ENCODE assay signal across 10 cellular contexts in genomic region chr12:4997939-4998338, GRCh38. TPM values are rescaled to one million over a fixed set of nuclear protein-coding genes. Genes with fewer than 3 reads are reported as not detected.
A peak's percentile ranks its signal among the peaks of the same experiment; 100 is the strongest.
DNase-seq lines count a peak whose midpoint lies in the region; ATAC-seq and TF ChIP-seq lines count a peak whose summit lies in the region.
"Had no signal": no experiment of that assay in that cellular context is flagged by ENCODE, and none has a peak within 500 bp of the region (broad histone marks: within the 10 kb centered on the region; RNA-seq: fewer than 3 reads in every experiment).

No MANE protein-coding gene starts in this region.

- H3K36me3 Mint-ChIP-seq in activated T-helper 17 cell treated with anti-CD3 and anti-CD28 coated beads, Interleukin-2, amount 50 U/mL, for 72 hours (ENCODE audit: low read depth): no peaks in the 10 kb centered on the region

- H3K36me3 ChIP-seq in HCT116 (ENCODE audit: control insufficient read depth in 1 of 2, insufficient read depth in 2 of 2, low read length in 2 of 2) (no peaks in the 10 kb centered on the region), adipocyte (ENCODE audit: control insufficient read depth, insufficient read depth, low read length, severe bottlenecking) (no peaks in the 10 kb centered on the region), skeletal muscle satellite cell (ENCODE audit: insufficient read depth, low read length) (no peaks in the 10 kb centered on the region)

- H3K27me3 Mint-ChIP-seq in activated T-helper 17 cell treated with anti-CD3 and anti-CD28 coated beads, Interleukin-2, amount 50 U/mL, for 72 hours: peaks cover 22% of the 10 kb centered on the region

- POLR2A ChIA-PET in HCT116 (lab: Charles Lee): no interaction called here

- H3K4me1 ChIP-seq in HCT116 (ENCODE audit: control insufficient read depth in 1 of 2, insufficient read depth in 2 of 2, low read length in 2 of 2) (peaks cover 3 to 11% of the 10 kb centered on the region in 2 experiments; a peak in 3 of 4 replicates), adipocyte (ENCODE audit: control insufficient read depth, insufficient read depth, low read length) (peaks cover 34% of the 10 kb centered on the region), skeletal muscle satellite cell (ENCODE audit: control insufficient read depth, insufficient read depth, low read length) (peaks cover 12% of the 10 kb centered on the region)

- TF ChIP-seq POLR2A in HCT116 (IDR thresholded peaks at IDR 0.05; ENCODE audit: borderline replicate concordance, extremely low read depth, insufficient read depth, insufficient read length): no peak

- H3K9me3 Mint-ChIP-seq in activated T-helper 17 cell treated with anti-CD3 and anti-CD28 coated beads, Interleukin-2, amount 50 U/mL, for 72 hours: no peaks in the 10 kb centered on the region

- H4K20me1 ChIP-seq in HCT116 (ENCODE audit: insufficient read depth): no peaks in the 10 kb centered on the region

- H3K4me3 Mint-ChIP-seq in activated T-helper 17 cell treated with anti-CD3 and anti-CD28 coated beads, Interleukin-2, amount 50 U/mL, for 72 hours: no peak overlapping the region

- ATAC-seq in HCT116 (peak; percentile 67), GM18870 (IDR thresholded peaks at IDR 0.05; ENCODE audit: unreplicated experiment) (no peak), HG02798 (IDR thresholded peaks at IDR 0.05; ENCODE audit: poor library complexity, unreplicated experiment) (no peak), left colon (no peak)
- no peak for ATAC-seq in activated T-helper 17 cell treated with anti-CD3 and anti-CD28 coated beads, Interleukin-2, amount 50 U/mL, for 72 hours (replicated peaks)

- H3K4me1 Mint-ChIP-seq in activated T-helper 17 cell treated with anti-CD3 and anti-CD28 coated beads, Interleukin-2, amount 50 U/mL, for 72 hours: no peaks in the 10 kb centered on the region

- RAD21 ChIA-PET in HCT116 (lab: Charles Lee; ENCODE audit: low non-redundant PET in 1 of 2, low total read pairs in 2 of 2, uncharacterized antibody in 2 of 2, unreplicated experiment in 2 of 2): no interaction called here

- CTCF ChIA-PET in HCT116 (lab: Charles Lee): interaction anchor here (1.4 to 1.6 kb wide), 3 partner anchors 140 to 149 kb away, joined by 5 to 18 read pairs (median 6); no protein-coding TSS in a partner anchor

- no peak overlapping the region for H3K27ac Mint-ChIP-seq in activated T-helper 17 cell treated with anti-CD3 and anti-CD28 coated beads, Interleukin-2, amount 50 U/mL, for 72 hours

- H2AFZ ChIP-seq in HCT116 (ENCODE audit: low read depth, low read length, poor library complexity, severe bottlenecking): no peak overlapping the region

- no peak for TF ChIP-seq RAD21 in HCT116 (IDR thresholded peaks at IDR 0.05; ENCODE audit: low read depth)

- H3K9me3 ChIP-seq in HCT116 (ENCODE audit: control insufficient read depth in 1 of 2, insufficient read depth in 1 of 2, low read depth in 1 of 2, low read length in 2 of 2) (no peaks in the 10 kb centered on the region), adipocyte (ENCODE audit: control insufficient read depth, low read length) (no peaks in the 10 kb centered on the region), skeletal muscle satellite cell (replicated peaks; ENCODE audit: low read length) (no peaks in the 10 kb centered on the region)

- no peak for TF ChIP-seq CTCF in HCT116 (IDR thresholded peaks at IDR 0.05 in 2 of 3, conservative IDR thresholded peaks at IDR 0.05 in 1 of 3; ENCODE audit: borderline replicate concordance in 1 of 3, insufficient read depth in 1 of 3, low read depth in 2 of 3, low read length in 2 of 3)

- H3K27ac ChIP-seq in HCT116 (ENCODE audit: low read depth, low read length): no peak overlapping the region

- H3K9ac ChIP-seq in HCT116 (ENCODE audit: low read length) (no peak overlapping the region), adipocyte (ENCODE audit: low read length) (peak overlapping the region; percentile 43), skeletal muscle satellite cell (ENCODE audit: low read depth, low read length) (peak overlapping the region; percentile 26)

- no TSS peak for BruUV-seq in HCT116 (replicated peaks; lab: Mats Ljungman, UMichigan)

- H3K4me3 ChIP-seq in HCT116 (replicated peaks in 1 of 2; ENCODE audit: low read depth in 1 of 2, low read length in 2 of 2) (no peak overlapping the region), adipocyte (ENCODE audit: low read length) (peak overlapping the region; percentile 22), skeletal muscle satellite cell (ENCODE audit: low read length) (no peak overlapping the region)

- intact Hi-C loops in HCT116 (cut with micrococcal nuclease) (no loop called here), left colon (cut with DNase I, micrococcal nuclease) (no loop called here)

- H3K9me2 ChIP-seq in HCT116 (ENCODE audit: insufficient read depth): no peaks in the 10 kb centered on the region

- H3K4me2 ChIP-seq in HCT116 (ENCODE audit: low read length) (peak overlapping the region; percentile 47), skeletal muscle satellite cell (ENCODE audit: low read length) (peak overlapping the region; percentile 43)

- H3K27me3 ChIP-seq in HCT116 (ENCODE audit: insufficient read depth, low read length) (peaks cover 43% of the 10 kb centered on the region), adipocyte (replicated peaks; ENCODE audit: control insufficient read depth, insufficient read depth, low read length) (no peaks in the 10 kb centered on the region), skeletal muscle satellite cell (ENCODE audit: control insufficient read depth, insufficient read depth, low read length) (no peaks in the 10 kb centered on the region)

- no peaks in the 10 kb centered on the region for H3K79me2 ChIP-seq in HCT116 (ENCODE audit: insufficient read depth, low read length)

- DNase-seq in HCT116 (ENCODE audit: low read depth, low spot score) (no peak), adipocyte (ENCODE audit: low read depth) (peak; percentile 89), glomerular visceral epithelial cell (ENCODE audit: extremely low spot score) (peak; percentile 70), left colon (no peak)
- DNase-seq: stimulated activated CD4-positive, alpha-beta T cell treated with anti-CD3 and anti-CD28 coated beads, Interleukin-4, amount 100 ng/mL, for 4 hours had no signal

TF ChIP-seq in HCT116, 20 proteins besides CTCF, POLR2A, EP300 and RAD21:
- TF ChIP-seq FOSL1 (IDR thresholded peaks at IDR 0.05; ENCODE audit: low read depth) (peak; percentile 37; the same call in 1 of the 2 replicates), ELF1 (IDR thresholded peaks at IDR 0.05; ENCODE audit: borderline replicate concordance, low read depth) (no peak)

RNA-seq across cellular contexts. Expression of gene KCNA5, which starts 45.7 kb away (rescaled TPM):
- total RNA-seq in HCT116 (2021; ENCODE audit: unreplicated experiment) (not detected), left colon (under 1 TPM; 0.18 to 0.95 TPM)
- not detected in 2 replicates for polyA plus RNA-seq in HCT116 (2012)
- not detected in 2 replicates for total RNA-seq in skeletal muscle satellite cell (2012; rRNA removed)
- not detected for total RNA-seq in activated T-helper 17 cell treated with anti-CD3 and anti-CD28 coated beads, Interleukin-2, amount 50 U/mL, for 72 hours
- total RNA-seq: SK-MEL-5 had no signal

Comparison
In these comparisons a context has a peak if more than half of its experiments do, and no peak if none do; other contexts are left out.
1. DNase-seq: peak in adipocyte (single experiment) and glomerular visceral epithelial cell (single experiment); none in HCT116 (single experiment) and left colon (0 of 2).